In the genomic region with DNA sequence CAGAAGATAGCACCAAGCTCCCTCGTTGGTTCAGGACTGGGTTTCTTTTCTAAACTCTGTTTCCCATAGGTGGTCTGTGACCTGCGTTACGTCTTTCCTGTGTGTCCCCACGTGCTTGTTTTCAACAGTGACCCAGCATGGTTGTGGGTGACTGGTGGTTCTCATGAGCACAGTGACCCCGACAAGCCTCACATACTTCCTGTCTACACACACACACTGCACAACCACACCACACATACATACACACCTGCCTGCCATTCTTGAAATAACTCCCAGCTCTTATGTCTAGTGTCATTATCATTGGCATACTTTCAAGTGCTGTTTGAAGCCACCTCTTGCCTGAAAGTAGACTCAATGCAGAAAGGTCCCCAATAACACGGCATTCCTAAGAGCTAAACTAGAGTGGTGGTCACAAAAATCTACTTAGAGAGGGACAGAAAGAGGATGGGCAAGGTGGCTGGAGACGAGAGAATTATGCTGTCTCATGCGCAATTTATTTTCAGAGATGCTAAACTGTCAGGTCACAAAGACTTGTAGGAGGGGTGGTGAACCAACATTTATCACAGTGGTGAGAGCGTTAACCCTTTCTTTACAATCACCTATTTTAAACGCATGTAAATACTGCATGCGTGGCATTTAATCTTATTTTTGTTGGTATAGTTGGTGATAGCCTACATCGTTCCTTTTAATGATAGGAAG, we compare ENCODE assay signal across 14 cellular contexts.
DNase-seq lines count a peak whose midpoint lies in the region; ATAC-seq and TF ChIP-seq lines count a peak whose summit lies in the region.
"Had no signal": no experiment of that assay in that cellular context is flagged by ENCODE, and none has a peak within 500 bp of the region (broad histone marks: within the 10 kb centered on the region; RNA-seq: fewer than 3 reads in every experiment).

No MANE protein-coding gene starts in this region.

- DNase-seq in GM23338 (ENCODE audit: low spot score) (no peak), NCI-H526 (lab: John Stamatoyannopoulos, UW) (peak; percentile 43 to 56), heart left ventricle (peak in 3 of 5 donors; percentile 28 to 44 (median 38)), natural killer cell (peak; percentile 18), SIG-M5 treated with dmso at 0.1 percent for 504 hours (lab: John Stamatoyannopoulos, UW; ENCODE audit: unreplicated experiment) (no peak), left lobe of liver (ENCODE audit: low spot score) (no peak)
- no peak for DNase-seq in activated naive CD4-positive, alpha-beta T cell treated with anti-CD3 and anti-CD28 coated beads, Interleukin-2, amount 50 U/mL, for 16 hours
- DNase-seq: adrenal gland, GDM1, NCI-H1694 treated with DMSO at 0.1 percent for 48 hours, SK-N-SH had no signal

- H3K4me3 Mint-ChIP-seq in GM23338, result no peak overlapping the region
- no peak overlapping the region for H3K4me3 Mint-ChIP-seq in natural killer cell
- H3K4me3 Mint-ChIP-seq: dendritic cell treated with granulocyte-macrophage colony-stimulating factor and Interleukin-4, amounts not matched to agents 40 ng/mL and 50 ng/mL, for 4 days had no signal

- H3K9me2 ChIP-seq in GM23338 (ENCODE audit: insufficient read depth), result no peaks in the 10 kb centered on the region
- H3K9me2 ChIP-seq: SK-N-SH had no signal

- H3K4me1 ChIP-seq in GM23338 (ENCODE audit: insufficient read depth) (peaks cover 61% of the 10 kb centered on the region), heart left ventricle (peaks cover 0 to 41% (median 5%) of the 10 kb centered on the region in 12 donors)
- H3K4me1 ChIP-seq: adrenal gland had no signal

- ATAC-seq in GM23338 (no peak), heart left ventricle (peak; percentile 30 to 81 (median 54)), natural killer cell (peak; percentile 86 to 93 (median 89)), GM21825 (IDR thresholded peaks at IDR 0.05; ENCODE audit: unreplicated experiment) (no peak), left lobe of liver (no peak)

- H3K4me3 ChIP-seq in GM23338, result peak overlapping the region; percentile 60
- H3K4me3 ChIP-seq in heart left ventricle, result peak overlapping the region; percentile 8 to 61 (median 40)
- H3K4me3 ChIP-seq: adrenal gland, skin epidermis had no signal

- no peak for TF ChIP-seq CTCF in GM23338 (conservative IDR thresholded peaks at IDR 0.05; ENCODE audit: low read depth in 2 of 2)
- no peak for TF ChIP-seq CTCF in heart left ventricle (IDR thresholded peaks at IDR 0.05)
- TF ChIP-seq CTCF in natural killer cell (IDR thresholded peaks at IDR 0.05), result no peak

- peaks cover 22% of the 10 kb centered on the region for H3K27me3 Mint-ChIP-seq in GM23338 (ENCODE audit: insufficient read depth, low read depth, poor library complexity)
- H3K27me3 Mint-ChIP-seq in natural killer cell (ENCODE audit: low read depth in 2 of 2), result peaks cover 2 to 7% of the 10 kb centered on the region in 2 donors
- H3K27me3 Mint-ChIP-seq: dendritic cell treated with granulocyte-macrophage colony-stimulating factor and Interleukin-4, amounts not matched to agents 40 ng/mL and 50 ng/mL, for 4 days had no signal

- H3K9me3 ChIP-seq in heart left ventricle, result no peaks in the 10 kb centered on the region
- H3K9me3 ChIP-seq: adrenal gland, SK-N-SH had no signal

- peaks cover 89% of the 10 kb centered on the region for H3K79me2 ChIP-seq in GM23338 (replicated peaks; ENCODE audit: insufficient read depth)

- intact Hi-C loops in heart left ventricle (cut with DNase I) (loop anchor here in 6 of 10 donors (2.0 to 10.0 kb wide), 4 partner anchors 31 to 73 kb away; partner anchors contain the start of gene GCNT2 (in 5 of the 6)), natural killer cell (cut with micrococcal nuclease) (no loop called here)

- H3F3A ChIP-seq in GM23338 (replicated peaks; ENCODE audit: low read depth), result peaks cover 21% of the 10 kb centered on the region

- H3K4me1 Mint-ChIP-seq in GM23338, result peaks cover 56% of the 10 kb centered on the region
- H3K4me1 Mint-ChIP-seq in natural killer cell, result no peaks in the 10 kb centered on the region

- H3K4me2 ChIP-seq in GM23338, result peak overlapping the region; percentile 79
- H3K4me2 ChIP-seq: SK-N-SH had no signal

- no peaks in the 10 kb centered on the region for H3K9me3 Mint-ChIP-seq in GM23338
- no peaks in the 10 kb centered on the region for H3K9me3 Mint-ChIP-seq in natural killer cell
- H3K9me3 Mint-ChIP-seq: dendritic cell treated with granulocyte-macrophage colony-stimulating factor and Interleukin-4, amounts not matched to agents 40 ng/mL and 50 ng/mL, for 4 days had no signal

- H3K27me3 ChIP-seq in GM23338 (ENCODE audit: insufficient read depth), result no peaks in the 10 kb centered on the region
- no peaks in the 10 kb centered on the region for H3K27me3 ChIP-seq in heart left ventricle

- H3K36me3 Mint-ChIP-seq in GM23338 (ENCODE audit: low read depth) (peaks cover 19% of the 10 kb centered on the region), natural killer cell (no peaks in the 10 kb centered on the region)

- H3K27ac Mint-ChIP-seq in GM23338 (no peak overlapping the region), natural killer cell (no peak overlapping the region)
- H3K27ac Mint-ChIP-seq: dendritic cell treated with granulocyte-macrophage colony-stimulating factor and Interleukin-4, amounts not matched to agents 40 ng/mL and 50 ng/mL, for 4 days had no signal

- no peak overlapping the region for H2AFZ ChIP-seq in GM23338

- no peak for TF ChIP-seq POLR2A in heart left ventricle (IDR thresholded peaks at IDR 0.05)

- H3K36me3 ChIP-seq in GM23338 (ENCODE audit: insufficient read depth), result no peaks in the 10 kb centered on the region; the same call in 1 of the 2 replicates
- H3K36me3 ChIP-seq in heart left ventricle, result no peaks in the 10 kb centered on the region
- H3K36me3 ChIP-seq: adrenal gland had no signal

- peaks cover 18% of the 10 kb centered on the region for H4K20me1 ChIP-seq in GM23338 (replicated peaks; ENCODE audit: insufficient read depth)

- peak overlapping the region; percentile 89 for H3K27ac ChIP-seq in GM23338 (ENCODE audit: low read depth)
- peak overlapping the region in 10 of 12 donors; percentile 13 to 85 (median 66) for H3K27ac ChIP-seq in heart left ventricle
- H3K27ac ChIP-seq: adrenal gland, skin epidermis had no signal

- 19 to 30% (median 24%) methylated on average over 12 of the region's 12 CpGs for WGBS in heart left ventricle, 4 donors

TF ChIP-seq in GM23338, 12 proteins besides CTCF, POLR2A, EP300 and RAD21 (continues in another document):
- TF ChIP-seq ZNF114 (CRISPR knock-in tag; IDR thresholded peaks at IDR 0.05) (no peak), JUNB (IDR thresholded peaks at IDR 0.05; ENCODE audit: unreplicated experiment) (no peak), EZH2phosphoT487 (IDR thresholded peaks at IDR 0.05; ENCODE audit: unreplicated experiment) (no peak), NANOG (IDR thresholded peaks at IDR 0.05; ENCODE audit: borderline replicate concordance) (no peak), POLR2AphosphoS5 (IDR thresholded peaks at IDR 0.05; ENCODE audit: low read depth) (no peak)

Comparison
In these comparisons a context has a peak if more than half of its experiments do, and no peak if none do; other contexts are left out.
1. ATAC-seq: peak in heart left ventricle (4 of 4) and natural killer cell (3 of 3); none in GM23338 (single experiment), GM21825 (single experiment) and left lobe of liver (single experiment).
2. DNase-seq: peak in NCI-H526 (2 of 2), heart left ventricle (3 of 5) and natural killer cell (single experiment); none in GM23338 (single experiment), activated naive CD4-positive, alpha-beta T cell treated with anti-CD3 and anti-CD28 coated beads, Interleukin-2, amount 50 U/mL, for 16 hours (single experiment), SIG-M5 treated with dmso at 0.1 percent for 504 hours (single experiment) and left lobe of liver (single experiment).